8 cellular contexts compared by ENCODE assay signal in genomic region chr12:120495189-120495722, GRCh38. TPM values are rescaled to one million over a fixed set of nuclear protein-coding genes. Genes with fewer than 3 reads are reported as not detected.
DNase-seq lines count a peak whose midpoint lies in the region; ATAC-seq lines count a peak whose summit lies in the region.

No MANE protein-coding gene starts in this region.

- H3K4me1 Mint-ChIP-seq in dendritic cell treated with granulocyte-macrophage colony-stimulating factor and Interleukin-4, amounts not matched to agents 40 ng/mL and 50 ng/mL, for 4 days (ENCODE audit: low read depth): peaks cover 21% of the 10 kb centered on the region
- peaks cover 27 to 34% of the 10 kb centered on the region in 2 donors for H3K4me1 Mint-ChIP-seq in natural killer cell treated with Interleukin-12 subunit alpha and Interleukin-12 subunit beta and Interleukin-15 and Interleukin-18, amount 100 ng/mL, for 72 hours (ENCODE audit: low read depth in 2 of 2)

- H3K27ac Mint-ChIP-seq in dendritic cell treated with granulocyte-macrophage colony-stimulating factor and Interleukin-4, amounts not matched to agents 40 ng/mL and 50 ng/mL, for 4 days: peak overlapping the region; percentile 83
- peak overlapping the region; percentile 65 to 88 for H3K27ac Mint-ChIP-seq in natural killer cell treated with Interleukin-12 subunit alpha and Interleukin-12 subunit beta and Interleukin-15 and Interleukin-18, amount 100 ng/mL, for 72 hours

- H3K4me3 Mint-ChIP-seq in dendritic cell treated with granulocyte-macrophage colony-stimulating factor and Interleukin-4, amounts not matched to agents 40 ng/mL and 50 ng/mL, for 4 days: peak overlapping the region; percentile 93
- H3K4me3 Mint-ChIP-seq in natural killer cell treated with Interleukin-12 subunit alpha and Interleukin-12 subunit beta and Interleukin-15 and Interleukin-18, amount 100 ng/mL, for 72 hours: peak overlapping the region; percentile 91

- H3K27me3 Mint-ChIP-seq in dendritic cell treated with granulocyte-macrophage colony-stimulating factor and Interleukin-4, amounts not matched to agents 40 ng/mL and 50 ng/mL, for 4 days: no peaks in the 10 kb centered on the region
- no peaks in the 10 kb centered on the region for H3K27me3 Mint-ChIP-seq in natural killer cell treated with Interleukin-12 subunit alpha and Interleukin-12 subunit beta and Interleukin-15 and Interleukin-18, amount 100 ng/mL, for 72 hours

- peaks cover 43% of the 10 kb centered on the region for H3K36me3 Mint-ChIP-seq in dendritic cell treated with granulocyte-macrophage colony-stimulating factor and Interleukin-4, amounts not matched to agents 40 ng/mL and 50 ng/mL, for 4 days (ENCODE audit: low read depth)
- peaks cover 22% of the 10 kb centered on the region for H3K36me3 Mint-ChIP-seq in natural killer cell treated with Interleukin-12 subunit alpha and Interleukin-12 subunit beta and Interleukin-15 and Interleukin-18, amount 100 ng/mL, for 72 hours

- peak in 1 of 2 donors; percentile 0 for ATAC-seq in natural killer cell treated with Interleukin-12 subunit alpha and Interleukin-12 subunit beta and Interleukin-15 and Interleukin-18, amount 100 ng/mL, for 72 hours
- ATAC-seq in HG02623 (IDR thresholded peaks at IDR 0.05; ENCODE audit: unreplicated experiment): no peak
- no peak for ATAC-seq in GM21717 (IDR thresholded peaks at IDR 0.05; ENCODE audit: unreplicated experiment)

- peaks cover 31% of the 10 kb centered on the region for H3K36me3 ChIP-seq in KOPT-K1 (ENCODE audit: insufficient read depth, low read length)

- intact Hi-C loops in dendritic cell treated with granulocyte-macrophage colony-stimulating factor and Interleukin-4, amounts not matched to agents 40 ng/mL and 50 ng/mL, for 4 days (cut with micrococcal nuclease): loop anchor here (1.0 kb wide), 1 partner anchor 26 kb away; the partner anchor contains the start of gene SRSF9

- DNase-seq in NCI-H146 (lab: John Stamatoyannopoulos, UW): peak; percentile 28
- DNase-seq in NCI-H146 treated with DMSO at 0.1 percent for 48 hours (lab: John Stamatoyannopoulos, UW; ENCODE audit: unreplicated experiment): no peak
- DNase-seq in natural killer cell treated with Interleukin-12 subunit alpha and Interleukin-12 subunit beta and Interleukin-15 and Interleukin-18, amount 100 ng/mL, for 72 hours (ENCODE audit: low spot score): no peak
- no peak for DNase-seq in NCI-H2227 treated with DMSO at 0.1 percent for 48 hours (lab: John Stamatoyannopoulos, UW)

- no peaks in the 10 kb centered on the region for H3K9me3 Mint-ChIP-seq in dendritic cell treated with granulocyte-macrophage colony-stimulating factor and Interleukin-4, amounts not matched to agents 40 ng/mL and 50 ng/mL, for 4 days
- no peaks in the 10 kb centered on the region for H3K9me3 Mint-ChIP-seq in natural killer cell treated with Interleukin-12 subunit alpha and Interleukin-12 subunit beta and Interleukin-15 and Interleukin-18, amount 100 ng/mL, for 72 hours

- no peaks in the 10 kb centered on the region for H3K9me3 ChIP-seq in KOPT-K1 (ENCODE audit: insufficient read depth, low read length, poor library complexity, severe bottlenecking)

- H3K27ac ChIP-seq in KOPT-K1 (ENCODE audit: low read depth, low read length, poor library complexity, severe bottlenecking): peak overlapping the region; percentile 66

RNA-seq across cellular contexts. Expression of gene DYNLL1, which starts 0.7 kb away (rescaled TPM):
- 100 to 1,000 TPM; 207 to 267 TPM for total RNA-seq in natural killer cell treated with Interleukin-12 subunit alpha and Interleukin-12 subunit beta and Interleukin-15 and Interleukin-18, amount 100 ng/mL, for 72 hours

RNA-seq across cellular contexts. Expression of gene SRSF9, which starts 25.7 kb away (rescaled TPM):
- 100 to 1,000 TPM; 246 to 331 TPM for total RNA-seq in natural killer cell treated with Interleukin-12 subunit alpha and Interleukin-12 subunit beta and Interleukin-15 and Interleukin-18, amount 100 ng/mL, for 72 hours

RNA-seq across cellular contexts. Expression of gene COQ5, which starts 33.7 kb away (rescaled TPM):
- total RNA-seq in natural killer cell treated with Interleukin-12 subunit alpha and Interleukin-12 subunit beta and Interleukin-15 and Interleukin-18, amount 100 ng/mL, for 72 hours: 10 to 100 TPM; 27.5 to 27.9 TPM

RNA-seq across cellular contexts. Expression of gene RNF10, which starts 38.9 kb away (rescaled TPM):
- total RNA-seq in natural killer cell treated with Interleukin-12 subunit alpha and Interleukin-12 subunit beta and Interleukin-15 and Interleukin-18, amount 100 ng/mL, for 72 hours: 100 to 1,000 TPM; 241 to 279 TPM

RNA-seq across cellular contexts. Expression of gene GATC, which starts 49.0 kb away (rescaled TPM):
- 10 to 100 TPM; 28.2 to 31.8 TPM for total RNA-seq in natural killer cell treated with Interleukin-12 subunit alpha and Interleukin-12 subunit beta and Interleukin-15 and Interleukin-18, amount 100 ng/mL, for 72 hours
